8 cellular contexts compared by ENCODE assay signal in genomic region chr5:126788409-126788808, GRCh38. TPM values are rescaled to one million over a fixed set of nuclear protein-coding genes. Genes with fewer than 3 reads are reported as not detected.
DNase-seq lines count a peak whose midpoint lies in the region; ATAC-seq, FAIRE-seq and TF ChIP-seq lines count a peak whose summit lies in the region.
"Not testable (repeated sequence)": the region's sequence is repeated elsewhere in the genome, so short reads cannot be mapped to it uniquely, and the experiment has no call there.

No MANE protein-coding gene starts in this region.

- H3K27me3 ChIP-seq in CD4-positive, CD25-positive, alpha-beta regulatory T cell (ENCODE audit: control insufficient read depth, insufficient read depth, low read length); IMR-90 (ENCODE audit: control insufficient read depth, insufficient read depth, low read length); GM12878 (replicated peaks in 1 of 2; ENCODE audit: control insufficient read depth in 2 of 2, insufficient read depth in 2 of 2, low read length in 1 of 2): not testable (repeated sequence)

- H3K36me3 ChIP-seq in CD4-positive, CD25-positive, alpha-beta regulatory T cell (ENCODE audit: control insufficient read depth, insufficient read depth, low read length); IMR-90 (ENCODE audit: control insufficient read depth, insufficient read depth, low read length); GM12878 (ENCODE audit: control insufficient read depth in 2 of 2, insufficient read depth in 2 of 2, low read length in 1 of 2): not testable (repeated sequence)
- H3K36me3 ChIP-seq in mesodermal cell (ENCODE audit: control insufficient read depth, insufficient read depth, low read length) = peaks cover 29% of the 10 kb centered on the region

- not testable (repeated sequence) for H4K5ac ChIP-seq in IMR-90 (ENCODE audit: low read depth, low read length)

- peaks cover 88% of the 10 kb centered on the region for H3K79me2 ChIP-seq in GM12878 (ENCODE audit: control insufficient read depth, insufficient read depth, low read length)

- not testable (repeated sequence) for H3K4me2 ChIP-seq in IMR-90 (ENCODE audit: low read depth, low read length)
- H3K4me2 ChIP-seq in GM12878 (ENCODE audit: control insufficient read depth, insufficient read depth) = peak overlapping the region; percentile 62

- POLR2A ChIA-PET in IMR-90 (lab: Charles Lee; ENCODE audit: unreplicated experiment); GM12878 (lab: Charles Lee): not testable (repeated sequence)

- H2AK9ac ChIP-seq in IMR-90 (replicated peaks; ENCODE audit: low read depth, low read length, poor library complexity) = not testable (repeated sequence)

- peak overlapping the region; percentile 67 to 84 (median 74) for H3K27ac Mint-ChIP-seq in CD4-positive, CD25-positive, alpha-beta regulatory T cell
- peak overlapping the region; percentile 91 for H3K27ac Mint-ChIP-seq in activated T-helper 1 cell treated with anti-CD3 and anti-CD28 coated beads, Interleukin-12 subunit alpha, Interleukin-12 subunit beta, Interleukin-2, Interleukin-4 antibody, amounts not matched to agents 30 ng/mL and 10 ng/mL and 1 ng/mL, durations not matched to agents 14 hours and 24 hours and 36 hours

- H4K20me1 ChIP-seq in IMR-90 (ENCODE audit: insufficient read depth, low read length) = peaks cover 27% of the 10 kb centered on the region
- H4K20me1 ChIP-seq in GM12878 (ENCODE audit: control insufficient read depth, insufficient read depth) = not testable (repeated sequence)

- H3K18ac ChIP-seq in IMR-90 (ENCODE audit: low read depth, low read length) = not testable (repeated sequence)

- H4K91ac ChIP-seq in IMR-90 (ENCODE audit: insufficient read depth, low read depth, low read length) = not testable (repeated sequence)

- not testable (repeated sequence) for H3K27me3 Mint-ChIP-seq in CD4-positive, CD25-positive, alpha-beta regulatory T cell; activated T-helper 1 cell treated with anti-CD3 and anti-CD28 coated beads, Interleukin-12 subunit alpha, Interleukin-12 subunit beta, Interleukin-2, Interleukin-4 antibody, amounts not matched to agents 30 ng/mL and 10 ng/mL and 1 ng/mL, durations not matched to agents 14 hours and 24 hours and 36 hours (ENCODE audit: insufficient read depth)

- H3K4me3 ChIP-seq in CD4-positive, CD25-positive, alpha-beta regulatory T cell (ENCODE audit: low read depth, low read length) = peak overlapping the region; percentile 26
- H3K4me3 ChIP-seq in IMR-90 (ENCODE audit: insufficient read depth, low read depth, low read length); GM12878; mesodermal cell (ENCODE audit: extremely low read depth, insufficient read depth, low read length, poor library complexity, severe bottlenecking): not testable (repeated sequence)

- H3K4me1 ChIP-seq in CD4-positive, CD25-positive, alpha-beta regulatory T cell (ENCODE audit: control insufficient read depth, insufficient read depth, low read length, poor library complexity, severe bottlenecking) = peaks cover 41% of the 10 kb centered on the region
- H3K4me1 ChIP-seq in IMR-90 (ENCODE audit: control insufficient read depth, insufficient read depth, low read length); mesodermal cell (ENCODE audit: control insufficient read depth, insufficient read depth, low read length, poor library complexity, severe bottlenecking): not testable (repeated sequence)
- peaks cover 22% of the 10 kb centered on the region for H3K4me1 ChIP-seq in GM12878 (ENCODE audit: control insufficient read depth, insufficient read depth, low read length)

- TF ChIP-seq RAD21 in IMR-90 (IDR thresholded peaks at IDR 0.05; ENCODE audit: low read length); GM12878 (IDR thresholded peaks at IDR 0.05; ENCODE audit: insufficient read depth, low read depth, low read length): not testable (repeated sequence)

- H3K4me3 Mint-ChIP-seq in CD4-positive, CD25-positive, alpha-beta regulatory T cell = peak overlapping the region in 3 of 4 donors; percentile 19 to 67 (median 33)
- H3K4me3 Mint-ChIP-seq in activated T-helper 1 cell treated with anti-CD3 and anti-CD28 coated beads, Interleukin-12 subunit alpha, Interleukin-12 subunit beta, Interleukin-2, Interleukin-4 antibody, amounts not matched to agents 30 ng/mL and 10 ng/mL and 1 ng/mL, durations not matched to agents 14 hours and 24 hours and 36 hours = peak overlapping the region; percentile 12

- not testable (repeated sequence) for FAIRE-seq in GM12878 (lab: Jason Lieb, UNC)

- peak overlapping the region; percentile 1; the same call in 1 of the 2 replicates for H3K23ac ChIP-seq in IMR-90 (ENCODE audit: low read depth, low read length)

- peaks cover 20 to 73% (median 52%) of the 10 kb centered on the region in 4 donors for H3K4me1 Mint-ChIP-seq in CD4-positive, CD25-positive, alpha-beta regulatory T cell
- peaks cover 60% of the 10 kb centered on the region for H3K4me1 Mint-ChIP-seq in activated T-helper 1 cell treated with anti-CD3 and anti-CD28 coated beads, Interleukin-12 subunit alpha, Interleukin-12 subunit beta, Interleukin-2, Interleukin-4 antibody, amounts not matched to agents 30 ng/mL and 10 ng/mL and 1 ng/mL, durations not matched to agents 14 hours and 24 hours and 36 hours (ENCODE audit: low read depth)

- not testable (repeated sequence) for H2BK5ac ChIP-seq in IMR-90 (ENCODE audit: low read depth, low read length, poor library complexity, severe bottlenecking)

- H2BK15ac ChIP-seq in IMR-90 (ENCODE audit: low read depth, low read length) = not testable (repeated sequence)

- not testable (repeated sequence) for H3K4ac ChIP-seq in IMR-90 (ENCODE audit: low read depth, low read length)

- in situ Hi-C loops in IMR-90 (cut with MboI; ENCODE audit: low sequenced_read_pairs) = loop anchor here (10.0 kb wide), 1 partner anchor 444 kb away; no protein-coding TSS in a partner anchor
- in situ Hi-C loops in GM12878 (cut with MboI) = not testable (repeated sequence)

- not testable (repeated sequence) for TF ChIP-seq EP300 in GM12878 (IDR thresholded peaks at IDR 0.05; ENCODE audit: borderline replicate concordance in 1 of 2, control insufficient read depth in 1 of 2, low read depth in 2 of 2, low read length in 2 of 2)

- intact Hi-C loops in IMR-90 (cut with micrococcal nuclease); activated T-helper 1 cell treated with anti-CD3 and anti-CD28 coated beads, Interleukin-12 subunit alpha, Interleukin-12 subunit beta, Interleukin-2, Interleukin-4 antibody, amounts not matched to agents 30 ng/mL and 10 ng/mL and 1 ng/mL, durations not matched to agents 14 hours and 24 hours and 36 hours (cut with micrococcal nuclease); GM12878 (cut with micrococcal nuclease; ENCODE audit: unreplicated experiment): not testable (repeated sequence)

- H3K14ac ChIP-seq in IMR-90 (replicated peaks; ENCODE audit: low read depth, low read length) = not testable (repeated sequence)

- SMC1A ChIA-PET in GM12878 (lab: Charles Lee; ENCODE audit: uncharacterized antibody, unreplicated experiment) = interaction anchor here (1.8 kb wide), 1 partner anchor 13 kb away, joined by 6 read pairs; no protein-coding TSS in a partner anchor

- not testable (repeated sequence) for H2BK120ac ChIP-seq in IMR-90 (ENCODE audit: low read depth, low read length)

- not testable (repeated sequence) for H2AFZ ChIP-seq in IMR-90 (replicated peaks; ENCODE audit: low read length, poor library complexity); GM12878 (ENCODE audit: control insufficient read depth, low read depth, low read length)

- H2AK5ac ChIP-seq in IMR-90 (ENCODE audit: low read depth, low read length) = not testable (repeated sequence)

- TF ChIP-seq CTCF in IMR-90 (conservative IDR thresholded peaks at IDR 0.05; ENCODE audit: low read depth, low read length); GM12878 (IDR thresholded peaks at IDR 0.05 in 2 of 3, conservative IDR thresholded peaks at IDR 0.05 in 1 of 3; ENCODE audit: control insufficient read depth in 2 of 3, extremely low read depth in 1 of 3, insufficient read depth in 1 of 3, low read depth in 3 of 3, low read length in 3 of 3): not testable (repeated sequence)

- H3K9me3 ChIP-seq in CD4-positive, CD25-positive, alpha-beta regulatory T cell (ENCODE audit: control insufficient read depth in 2 of 2, low read length in 2 of 2); IMR-90 (ENCODE audit: control insufficient read depth, insufficient read depth, low read length); GM12878 (replicated peaks; ENCODE audit: control insufficient read depth, insufficient read depth, low read length); mesodermal cell (ENCODE audit: control insufficient read depth, low read length): not testable (repeated sequence)

- ATAC-seq in CD4-positive, CD25-positive, alpha-beta regulatory T cell (ENCODE audit: low read depth in 2 of 2) = peak in 1 of 2 donors; percentile 22
- ATAC-seq in GM21786 (IDR thresholded peaks at IDR 0.05; ENCODE audit: unreplicated experiment) (peak; percentile 33), GM12878 (peak; percentile 51)
- not testable (repeated sequence) for ATAC-seq in IMR-90 (ENCODE audit: low read depth)
- ATAC-seq in stimulated activated naive CD8-positive, alpha-beta T cell treated with anti-CD3 and anti-CD28 coated beads, Interleukin-15, Interleukin-2, amounts not matched to agents 100 U/mL and 50 U/mL, for 24 hours = peak; percentile 76

- CTCF ChIA-PET in IMR-90 (lab: Yijun Ruan, JAX) = not testable (repeated sequence)
- CTCF ChIA-PET in GM12878 (lab: Yijun Ruan, JAX) = interaction anchor here (1.6 kb wide), 1 partner anchor 14 kb away, joined by 8 read pairs; no protein-coding TSS in a partner anchor

- RAD21 ChIA-PET in GM12878 (lab: Charles Lee; ENCODE audit: unreplicated experiment) = interaction anchor here (1.2 to 1.7 kb wide), 2 partner anchors 10 to 113 kb away, joined by 3 to 18 read pairs; no protein-coding TSS in a partner anchor

- not testable (repeated sequence) for H2BK20ac ChIP-seq in IMR-90 (ENCODE audit: low read depth, low read length)

- peaks cover 0 to 24% of the 10 kb centered on the region in 2 experiments; a peak in 2 of 4 replicates for H3K79me1 ChIP-seq in IMR-90 (ENCODE audit: low read depth in 1 of 2, low read length in 2 of 2)

- WGBS in IMR-90 (ENCODE audit: extremely low coverage in 2 of 2, insufficient read length in 1 of 2), 2 experiments = 83% methylated on average over 1 of the region's 7 CpGs; no CpG with 5 or more reads in 1 of the 2 experiments
- 35% methylated on average over 7 of the region's 7 CpGs for WGBS in GM12878 (ENCODE audit: insufficient coverage, insufficient replicate concordance, low lambda C conversion rate, missing lambda C conversion rate)
- WGBS in mesodermal cell (ENCODE audit: insufficient coverage in 2 of 2), 2 experiments = 90 to 96% methylated on average over 7 of the region's 7 CpGs

- DNase-seq in CD4-positive, CD25-positive, alpha-beta regulatory T cell; IMR-90; activated T-helper 1 cell treated with anti-CD3 and anti-CD28 coated beads, Interleukin-12 subunit alpha, Interleukin-12 subunit beta, Interleukin-2, Interleukin-4 antibody, amounts not matched to agents 30 ng/mL and 10 ng/mL and 1 ng/mL, durations not matched to agents 14 hours and 24 hours and 36 hours (ENCODE audit: low spot score); GM12878 (ENCODE audit: low read depth, low spot score): not testable (repeated sequence)
- DNase-seq in activated CD4-positive, alpha-beta T cell treated with anti-CD3 and anti-CD28 coated beads for 48 hours = peak; percentile 36
- peak; percentile 27 for DNase-seq in stimulated activated naive CD8-positive, alpha-beta T cell treated with anti-CD3 and anti-CD28 coated beads, Interleukin-15, Interleukin-2, amounts not matched to agents 100 U/mL and 50 U/mL, for 24 hours

- not testable (repeated sequence) for BruUV-seq in IMR-90 (replicated peaks; lab: Mats Ljungman, UMichigan); GM12878 (replicated peaks; lab: Mats Ljungman, UMichigan)

- not testable (repeated sequence) for TF ChIP-seq POLR2A in IMR-90 (IDR thresholded peaks at IDR 0.05; ENCODE audit: low read depth, low read length); GM12878 (IDR thresholded peaks at IDR 0.05; ENCODE audit: low read depth, low read length)

- H3K9ac ChIP-seq in IMR-90 (ENCODE audit: low read depth, low read length); GM12878 (ENCODE audit: control insufficient read depth, insufficient read depth, low read length): not testable (repeated sequence)

- not testable (repeated sequence) for H3K27ac ChIP-seq in CD4-positive, CD25-positive, alpha-beta regulatory T cell (ENCODE audit: insufficient read depth, low read length, poor library complexity, severe bottlenecking); IMR-90 (ENCODE audit: insufficient read depth, low read length)
- H3K27ac ChIP-seq in GM12878 (ENCODE audit: control insufficient read depth, insufficient read depth) (0 out of 2 replicates have a peak overlapping the region, but pooled peaks have one; percentile 35), mesodermal cell (ENCODE audit: low read depth, low read length, severe bottlenecking) (peak overlapping the region; percentile 5)

- H3K36me3 Mint-ChIP-seq in CD4-positive, CD25-positive, alpha-beta regulatory T cell = not testable (repeated sequence)
- H3K36me3 Mint-ChIP-seq in activated T-helper 1 cell treated with anti-CD3 and anti-CD28 coated beads, Interleukin-12 subunit alpha, Interleukin-12 subunit beta, Interleukin-2, Interleukin-4 antibody, amounts not matched to agents 30 ng/mL and 10 ng/mL and 1 ng/mL, durations not matched to agents 14 hours and 24 hours and 36 hours (ENCODE audit: low read depth) = peaks cover 12% of the 10 kb centered on the region

- not testable (repeated sequence) for H3K9me3 Mint-ChIP-seq in CD4-positive, CD25-positive, alpha-beta regulatory T cell; activated T-helper 1 cell treated with anti-CD3 and anti-CD28 coated beads, Interleukin-12 subunit alpha, Interleukin-12 subunit beta, Interleukin-2, Interleukin-4 antibody, amounts not matched to agents 30 ng/mL and 10 ng/mL and 1 ng/mL, durations not matched to agents 14 hours and 24 hours and 36 hours

- H3K9me1 ChIP-seq in IMR-90 (ENCODE audit: insufficient read depth, low read length) = not testable (repeated sequence)

- H4K8ac ChIP-seq in IMR-90 (ENCODE audit: low read depth in 2 of 2, low read length in 2 of 2) = peak overlapping the region in 1 of 2 experiments; percentile 55; a peak in 2 of 4 replicates

- dilution Hi-C loops in IMR-90 (cut with HindIII; ENCODE audit: low sequenced_read_pairs, unreplicated experiment) = loop anchor here (25.0 kb wide), 1 partner anchor 126 kb away; no protein-coding TSS in a partner anchor

- not testable (repeated sequence) for H3K56ac ChIP-seq in IMR-90 (ENCODE audit: extremely low read depth, insufficient read depth, low read length)

RNA-seq across cellular contexts. Expression of gene LMNB1, which starts 11.5 kb away (rescaled TPM):
- 52.5 TPM for total RNA-seq in CD4-positive, CD25-positive, alpha-beta regulatory T cell
- polyA plus RNA-seq in CD4-positive, CD25-positive, alpha-beta regulatory T cell = 10 to 100 TPM; 11.5 to 21.9 (median 17.3) TPM
- total RNA-seq in IMR-90 (2012; rRNA removed) (53.6 and 68.6 TPM in 2 replicates), GM12878 (2014; rRNA removed) (116 and 123 TPM in 2 replicates), GM12878 (2014; rRNA removed; fragmentation: Illumina TruSeq; extraction: Trizol) (150 and 152 TPM in 2 replicates), GM12878 (2021) (179 and 185 TPM in 2 replicates)
- polyA plus RNA-seq in IMR-90 (2012; rRNA removed) (36.0 and 37.8 TPM in 2 replicates), GM12878 (2011; rRNA removed) (69.2 and 99.2 TPM in 2 replicates), GM12878 (2014; fragmentation: Illumina TruSeq; extraction: Trizol) (176 and 215 TPM in 2 replicates), GM12878 (2014; fragmentation: Nextera tagmentation; extraction: Ambion mirVana) (1 to 10 TPM; 7.0 to 7.1 TPM), GM12878 (2014; rRNA removed) (104 and 110 TPM in 2 replicates), GM12878 (2016; fragmentation: Nextera tagmentation; extraction: Ambion mirVana) (10 to 100 TPM; 29.5 to 31.3 TPM)
- polyA plus RNA-seq in IMR-90 (2012; cell fraction: cytosol; rRNA removed) = 38.0 and 42.0 TPM in 2 replicates
- 12.0 and 34.2 TPM in 2 replicates for polyA plus RNA-seq in IMR-90 (2012; cell fraction: nucleus; rRNA removed; ENCODE audit: low replicate concordance)
- 200 and 209 TPM in 2 replicates for total RNA-seq in activated T-helper 1 cell treated with anti-CD3 and anti-CD28 coated beads, Interleukin-12 subunit alpha, Interleukin-12 subunit beta, Interleukin-2, Interleukin-4 antibody, amounts not matched to agents 30 ng/mL and 10 ng/mL and 1 ng/mL, durations not matched to agents 14 hours and 24 hours and 36 hours
- 67.3 and 80.0 TPM in 2 replicates for total RNA-seq in GM12878 (2013; cell fraction: nucleolus; rRNA removed)
- 48.5 TPM for polyA plus RNA-seq in GM12878 (2011; ENCODE audit: low read depth)
- polyA plus RNA-seq in GM12878 (2011; cell fraction: cytosol; rRNA removed) = 65.5 and 85.2 TPM in 2 replicates
- polyA plus RNA-seq in GM12878 (2011; cell fraction: nucleus; rRNA removed) = 44.1 and 80.2 TPM in 2 replicates
- polyA plus RNA-seq in GM12878 (2012) = 57.2 and 75.7 TPM in 2 replicates
- polyA minus RNA-seq in GM12878 (2011; rRNA and poly(A)+ RNA removed) = 34.5 and 57.8 TPM in 2 replicates
- polyA minus RNA-seq in GM12878 (2011; cell fraction: cytosol; rRNA and poly(A)+ RNA removed) = 49.6 and 64.8 TPM in 2 replicates
- polyA minus RNA-seq in GM12878 (2011; cell fraction: nucleus; rRNA and poly(A)+ RNA removed) = 31.9 and 78.0 TPM in 2 replicates
- 117 TPM for polyA plus RNA-seq in mesodermal cell (2013, experiment 1 of 2)
- polyA plus RNA-seq in mesodermal cell (2013, experiment 2 of 2) = 125 TPM
